7 cellular contexts compared by ENCODE assay signal in genomic region chrX:52496419-52496772, GRCh38. TPM values are rescaled to one million over a fixed set of nuclear protein-coding genes. Genes with fewer than 3 reads are reported as not detected.
"Had no signal": no experiment of that assay in that cellular context is flagged by ENCODE, and none has a peak within 500 bp of the region (broad histone marks: within the 10 kb centered on the region; RNA-seq: fewer than 3 reads in every experiment).

No MANE protein-coding gene starts in this region.

RNA-seq across cellular contexts. Expression of gene XAGE1A, which starts 0.8 kb away (rescaled TPM):
- total RNA-seq: GM23248, GM23338, H1, H4, H7, H9, HFFc6 had no signal
- polyA plus RNA-seq: GM23248, GM23338, H1 had no signal

RNA-seq across cellular contexts. Expression of gene XAGE1B, which starts 20.5 kb away (rescaled TPM):
- total RNA-seq: GM23248, GM23338, H1, H4, H7, H9, HFFc6 had no signal
- polyA plus RNA-seq: GM23248, GM23338, H1 had no signal
